ENCODE assay signal across 17 cellular contexts in genomic region chr16:54647731-54648221, GRCh38.
A peak's percentile ranks its signal among the peaks of the same experiment; 100 is the strongest.
DNase-seq lines count a peak whose midpoint lies in the region; ATAC-seq and TF ChIP-seq lines count a peak whose summit lies in the region.
"Had no signal": no experiment of that assay in that cellular context is flagged by ENCODE, and none has a peak within 500 bp of the region (broad histone marks: within the 10 kb centered on the region; RNA-seq: fewer than 3 reads in every experiment).

No MANE protein-coding gene starts in this region.

- no TSS peak for BruUV-seq in A673 (replicated peaks; lab: Mats Ljungman, UMichigan)

- H3K9me3 ChIP-seq in HAP-1 (no peaks in the 10 kb centered on the region), A673 (ENCODE audit: low read depth, low read length, poor library complexity, severe bottlenecking) (no peaks in the 10 kb centered on the region)

- POLR2A ChIA-PET in RWPE1 (lab: Yijun Ruan, JAX; ENCODE audit: low non-redundant PET) = no interaction called here
- POLR2A ChIA-PET in A673 (lab: Charles Lee; ENCODE audit: low non-redundant PET) = no interaction called here

- no peaks in the 10 kb centered on the region for H3K27me3 ChIP-seq in HAP-1 (ENCODE audit: low read depth)
- peaks cover 14% of the 10 kb centered on the region for H3K27me3 ChIP-seq in A673 (replicated peaks; ENCODE audit: insufficient read depth, low read depth, low read length, poor library complexity)
- H3K27me3 ChIP-seq: right atrium auricular region had no signal

- ATAC-seq in GM18511 (IDR thresholded peaks at IDR 0.05; ENCODE audit: unreplicated experiment) (no peak), HG02870 (IDR thresholded peaks at IDR 0.05; ENCODE audit: unreplicated experiment) (no peak)
- ATAC-seq: Panc1 had no signal

- no peak for TF ChIP-seq CTCF in RWPE1 (conservative IDR thresholded peaks at IDR 0.05; ENCODE audit: low read depth)
- no peak for TF ChIP-seq CTCF in A673 (conservative IDR thresholded peaks at IDR 0.05; ENCODE audit: low read depth, low read length)

- DNase-seq in HAP-1 (ENCODE audit: low spot score in 2 of 2) (peak; percentile 31 to 73), RWPE1 (ENCODE audit: low spot score) (peak; percentile 66), fibroblast of peridontal ligament (ENCODE audit: extremely low read depth) (peak; percentile 76), stromal cell of bone marrow (ENCODE audit: low read depth) (peak; percentile 96), NCI-H2171 (lab: John Stamatoyannopoulos, UW) (no peak), A673 (ENCODE audit: low spot score) (no peak)
- DNase-seq: hypothalamus; kidney glomerular epithelial cell; NCI-H526 treated with DMSO at 0.1 percent for 48 hours; stimulated activated CD4-positive, alpha-beta T cell treated with anti-CD3 and anti-CD28 coated beads, Interleukin-1b, Interleukin-23, amount 100 ng/mL, for 48 hours; SW 1271 had no signal

- CTCF ChIA-PET in RWPE1 (lab: Yijun Ruan, JAX) = interaction anchor here (0.5 to 0.6 kb wide), 2 partner anchors 727 to 888 kb away, joined by 3 to 4 read pairs; no protein-coding TSS in a partner anchor
- CTCF ChIA-PET in A673 (lab: Charles Lee) = no interaction called here

- H3K4me3 ChIP-seq in HAP-1 = no peak overlapping the region
- H3K4me3 ChIP-seq in A673 (ENCODE audit: low read depth, low read length, poor library complexity, severe bottlenecking) = no peak overlapping the region
- H3K4me3 ChIP-seq: right atrium auricular region had no signal

- peaks cover 8% of the 10 kb centered on the region for H3K4me1 ChIP-seq in HAP-1
- H3K4me1 ChIP-seq in A673 (ENCODE audit: insufficient read depth, low read length, poor library complexity, severe bottlenecking) = no peaks in the 10 kb centered on the region
- H3K4me1 ChIP-seq: right atrium auricular region had no signal

- H3K27ac ChIP-seq in RWPE1 (peak overlapping the region; percentile 86), A673 (ENCODE audit: low read depth, low read length, poor library complexity, severe bottlenecking) (no peak overlapping the region)
- H3K27ac ChIP-seq: KMS-11, right atrium auricular region, VCaP had no signal

- intact Hi-C loops in A673 (cut with micrococcal nuclease; ENCODE audit: unreplicated experiment) = no loop called here

- H3K36me3 ChIP-seq in HAP-1 (replicated peaks) (no peaks in the 10 kb centered on the region), A673 (ENCODE audit: insufficient read depth, low read length, poor library complexity, severe bottlenecking) (no peaks in the 10 kb centered on the region)
- H3K36me3 ChIP-seq: right atrium auricular region had no signal

- in situ Hi-C loops in HAP-1 (cut with MboI; ENCODE audit: low sequenced_read_pairs) = no loop called here

Comparison
In these comparisons a context has a peak if more than half of its experiments do, and no peak if none do; other contexts are left out.
1. DNase-seq: peak in HAP-1 (2 of 2), RWPE1 (single experiment), fibroblast of peridontal ligament (single experiment) and stromal cell of bone marrow (single experiment); none in NCI-H2171 (single experiment) and A673 (single experiment).